8 cellular contexts compared by ENCODE assay signal in genomic region chr11:10162222-10162621, GRCh38.
"Had no signal": no experiment of that assay in that cellular context is flagged by ENCODE, and none has a peak within 500 bp of the region (broad histone marks: within the 10 kb centered on the region; RNA-seq: fewer than 3 reads in every experiment).

No MANE protein-coding gene starts in this region.

- DNase-seq: GM23248, GOT3, H7, HFFc6 had no signal

- H3K4me3 ChIP-seq: GM23248, HAP-1 had no signal

- H2AFZ ChIP-seq: GM23248 had no signal

- H3K9ac ChIP-seq: GM23248 had no signal

- ATAC-seq: HCT116, HepG2 had no signal

- H3K27ac ChIP-seq: HL-60 had no signal

- H3K9me3 ChIP-seq: HAP-1 had no signal

- H3K36me3 ChIP-seq: HAP-1 had no signal
